19 cellular contexts compared by ENCODE assay signal in the genomic region with DNA sequence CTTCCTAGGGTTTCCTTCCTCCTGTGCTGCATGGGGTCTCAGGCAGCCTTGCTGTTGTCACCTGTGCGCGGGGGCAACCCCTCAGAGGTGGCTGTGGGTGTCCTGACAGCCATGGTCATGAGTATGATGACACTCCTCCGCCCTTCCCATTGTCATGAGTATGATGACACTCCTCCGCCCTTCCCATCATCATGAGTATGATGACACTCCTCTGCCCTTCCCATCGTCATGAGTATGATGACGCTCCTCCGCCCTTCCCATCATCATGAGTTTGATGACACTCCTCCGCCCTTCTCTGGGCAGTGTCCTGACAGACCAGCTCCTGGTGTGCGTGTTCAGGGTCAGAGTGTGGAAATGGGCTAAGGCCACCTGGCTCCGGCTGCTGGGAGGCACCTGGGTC. TPM values are rescaled to one million over a fixed set of nuclear protein-coding genes. Genes with fewer than 3 reads are reported as not detected.
DNase-seq lines count a peak whose midpoint lies in the region; ATAC-seq, FAIRE-seq and TF ChIP-seq lines count a peak whose summit lies in the region.
"Had no signal": no experiment of that assay in that cellular context is flagged by ENCODE, and none has a peak within 500 bp of the region (broad histone marks: within the 10 kb centered on the region; RNA-seq: fewer than 3 reads in every experiment).

No MANE protein-coding gene starts in this region.

- TF ChIP-seq CTCF in HepG2 (CRISPR knock-in tag; IDR thresholded peaks at IDR 0.05) (no peak), right lobe of liver (IDR thresholded peaks at IDR 0.05) (no peak)

- TF ChIP-seq EP300 in HepG2 (IDR thresholded peaks at IDR 0.05; ENCODE audit: low read depth in 2 of 2, low read length in 2 of 2) = no peak
- TF ChIP-seq EP300 in HepG2 (CRISPR knock-in tag; IDR thresholded peaks at IDR 0.05; ENCODE audit: borderline replicate concordance) = no peak

- no peak overlapping the region for H3K4me2 ChIP-seq in HepG2 (ENCODE audit: low read depth, low read length)
- H3K4me2 ChIP-seq: A549, SK-N-SH had no signal

- ATAC-seq in HepG2 (no peak), right lobe of liver (no peak), T-helper 17 cell (no peak), GM21515 (IDR thresholded peaks at IDR 0.05; ENCODE audit: unreplicated experiment) (no peak)
- no peak for ATAC-seq in stimulated activated effector memory CD8-positive, alpha-beta T cell treated with anti-CD3 and anti-CD28 coated beads, Interleukin-12 subunit alpha, Interleukin-12 subunit beta, amount 100 ng/mL, for 72 hours
- ATAC-seq: A549, Panc1 had no signal

- H3K79me2 ChIP-seq in HepG2 (ENCODE audit: insufficient read depth, low read length) = no peaks in the 10 kb centered on the region

- no peak for TF ChIP-seq RAD21 in HepG2 (CRISPR knock-in tag; IDR thresholded peaks at IDR 0.05)

- intact Hi-C loops in HepG2 (cut with micrococcal nuclease; ENCODE audit: unreplicated experiment) = no loop called here
- intact Hi-C loops in right lobe of liver (cut with DNase I) = no loop called here

- CTCF ChIA-PET in HepG2 (lab: Yijun Ruan, JAX; ENCODE audit: low intra/inter-chr PET ratio, low total read pairs) = no interaction called here

- no peaks in the 10 kb centered on the region for H3K27me3 Mint-ChIP-seq in T-helper 17 cell
- H3K27me3 Mint-ChIP-seq: CD4-positive, CD25-positive, alpha-beta regulatory T cell; IgD-negative memory B cell had no signal

- peaks cover 0 to 1% of the 10 kb centered on the region in 2 experiments; a peak in 1 of 5 replicates for H3K36me3 ChIP-seq in HepG2 (replicated peaks in 1 of 2; ENCODE audit: control insufficient read depth in 1 of 2, insufficient read depth in 2 of 2, low read length in 2 of 2)
- H3K36me3 ChIP-seq in right lobe of liver = no peaks in the 10 kb centered on the region

- no peak overlapping the region for H3K9ac ChIP-seq in HepG2 (ENCODE audit: insufficient read depth, low read depth, low read length)
- H3K9ac ChIP-seq: SK-N-SH had no signal

- POLR2A ChIA-PET in HepG2 (lab: Yijun Ruan, JAX) = no interaction called here

- no peak for DNase-seq in HepG2 (ENCODE audit: low spot score)
- DNase-seq in right lobe of liver = no peak
- DNase-seq in T-helper 17 cell = no peak
- DNase-seq in epithelial cell of prostate (ENCODE audit: low read depth, low spot score) = no peak
- DNase-seq in stimulated activated effector memory CD8-positive, alpha-beta T cell treated with anti-CD3 and anti-CD28 coated beads, Interleukin-12 subunit alpha, Interleukin-12 subunit beta, amount 100 ng/mL, for 72 hours (ENCODE audit: low spot score in 2 of 2) = no peak
- DNase-seq in activated CD4-positive, alpha-beta T cell treated with anti-CD3 and anti-CD28 coated beads for 1 hour = no peak
- no peak for DNase-seq in central memory CD4-positive, alpha-beta T cell
- DNase-seq: CD4-positive, CD25-positive, alpha-beta regulatory T cell; EL; H7; NCI-H1417; NCI-H187 treated with DMSO at 0.1 percent for 48 hours; NCI-H446 treated with DMSO at 0.1 percent for 48 hours; SHP77; SK-N-SH had no signal

- H3K27ac Mint-ChIP-seq in T-helper 17 cell = no peak overlapping the region
- H3K27ac Mint-ChIP-seq in stimulated activated effector memory CD8-positive, alpha-beta T cell treated with anti-CD3 and anti-CD28 coated beads, Interleukin-12 subunit alpha, Interleukin-12 subunit beta, amount 100 ng/mL, for 72 hours = peak overlapping the region; percentile 72
- H3K27ac Mint-ChIP-seq: IgD-negative memory B cell had no signal

- H3K27ac ChIP-seq in HepG2 (ENCODE audit: extremely low read length, insufficient read depth, low read length) = no peak overlapping the region
- H3K27ac ChIP-seq in right lobe of liver = no peak overlapping the region
- peak overlapping the region; percentile 22 for H3K27ac ChIP-seq in epithelial cell of prostate
- H3K27ac ChIP-seq: A549 had no signal

- no TSS peak for BruUV-seq in HepG2 (replicated peaks; lab: Mats Ljungman, UMichigan)

- no peak for FAIRE-seq in HepG2 (lab: Jason Lieb, UNC)
- FAIRE-seq: A549 had no signal

- no peak for TF ChIP-seq POLR2A in HepG2 (IDR thresholded peaks at IDR 0.05; ENCODE audit: insufficient read depth in 1 of 2, low read depth in 2 of 2, low read length in 2 of 2)
- TF ChIP-seq POLR2A in right lobe of liver (IDR thresholded peaks at IDR 0.05) = no peak

- no peaks in the 10 kb centered on the region for H3K27me3 ChIP-seq in HepG2 (ENCODE audit: control insufficient read depth in 1 of 2, insufficient read depth in 2 of 2, low read length in 2 of 2)
- no peaks in the 10 kb centered on the region for H3K27me3 ChIP-seq in right lobe of liver

- H2AFZ ChIP-seq in HepG2 (ENCODE audit: low read length) = no peak overlapping the region

- H3K9me3 ChIP-seq in HepG2 (ENCODE audit: low read length) (peaks cover 17% of the 10 kb centered on the region), right lobe of liver (no peaks in the 10 kb centered on the region), T-helper 17 cell (ENCODE audit: control insufficient read depth, low read length, poor library complexity, severe bottlenecking) (no peaks in the 10 kb centered on the region)
- H3K9me3 ChIP-seq: SK-N-SH had no signal

- no peaks in the 10 kb centered on the region for H3K9me3 Mint-ChIP-seq in stimulated activated effector memory CD8-positive, alpha-beta T cell treated with anti-CD3 and anti-CD28 coated beads, Interleukin-12 subunit alpha, Interleukin-12 subunit beta, amount 100 ng/mL, for 72 hours
- H3K9me3 Mint-ChIP-seq: IgD-negative memory B cell had no signal

- H3K4me1 ChIP-seq in HepG2 (ENCODE audit: insufficient read depth, low read length) (no peaks in the 10 kb centered on the region), right lobe of liver (no peaks in the 10 kb centered on the region)

- H4K20me1 ChIP-seq in HepG2 (ENCODE audit: insufficient read depth, low read length) = no peaks in the 10 kb centered on the region

- peak overlapping the region; percentile 52 for H3K4me3 Mint-ChIP-seq in T-helper 17 cell
- no peak overlapping the region for H3K4me3 Mint-ChIP-seq in stimulated activated effector memory CD8-positive, alpha-beta T cell treated with anti-CD3 and anti-CD28 coated beads, Interleukin-12 subunit alpha, Interleukin-12 subunit beta, amount 100 ng/mL, for 72 hours
- H3K4me3 Mint-ChIP-seq: CD4-positive, CD25-positive, alpha-beta regulatory T cell; IgD-negative memory B cell had no signal

- in situ Hi-C loops in HepG2 (cut with HindIII; ENCODE audit: extremely low pct_ligation_motif_present, low pct_unique_long_range_greater_than_20kb) = no loop called here

- H3K4me3 ChIP-seq in HepG2 (replicated peaks in 1 of 3; ENCODE audit: insufficient read depth in 1 of 3, low read depth in 2 of 3, low read length in 3 of 3) = no peak overlapping the region
- no peak overlapping the region for H3K4me3 ChIP-seq in right lobe of liver
- H3K4me3 ChIP-seq: A549 had no signal

- WGBS in HepG2 (ENCODE audit: low lambda C conversion rate) = 98% methylated on average over 9 of the region's 10 CpGs
- 85% methylated on average over 5 of the region's 10 CpGs for WGBS in right lobe of liver (ENCODE audit: insufficient coverage, low coverage, low lambda C conversion rate, missing lambda C conversion rate)

- H3K36me3 Mint-ChIP-seq in T-helper 17 cell (ENCODE audit: low read depth) = peaks cover 2% of the 10 kb centered on the region
- H3K36me3 Mint-ChIP-seq in stimulated activated effector memory CD8-positive, alpha-beta T cell treated with anti-CD3 and anti-CD28 coated beads, Interleukin-12 subunit alpha, Interleukin-12 subunit beta, amount 100 ng/mL, for 72 hours = peaks cover 5% of the 10 kb centered on the region
- H3K36me3 Mint-ChIP-seq: CD4-positive, CD25-positive, alpha-beta regulatory T cell had no signal

- H3K4me1 Mint-ChIP-seq in T-helper 17 cell = peaks cover 8% of the 10 kb centered on the region
- H3K4me1 Mint-ChIP-seq in stimulated activated effector memory CD8-positive, alpha-beta T cell treated with anti-CD3 and anti-CD28 coated beads, Interleukin-12 subunit alpha, Interleukin-12 subunit beta, amount 100 ng/mL, for 72 hours = peaks cover 15% of the 10 kb centered on the region
- H3K4me1 Mint-ChIP-seq: IgD-negative memory B cell had no signal

RNA-seq across cellular contexts. Expression of a gene that starts 39.9 kb away (rescaled TPM):
- total RNA-seq in HepG2 (2016; rRNA removed; fragmentation: Illumina TruSeq; extraction: Trizol) = 3.7 and 7.9 TPM in 2 replicates
- total RNA-seq in HepG2 (2016; cell fraction: cytosol; rRNA removed; fragmentation: Illumina TruSeq; extraction: Trizol; ENCODE audit: low read depth) = 2.7 and 3.6 TPM in 2 replicates
- 5.4 and 6.9 TPM in 2 replicates for total RNA-seq in HepG2 (2016; cell fraction: insoluble cytoplasmic fraction; rRNA removed; fragmentation: Illumina TruSeq; extraction: Trizol)
- total RNA-seq in HepG2 (2016; cell fraction: membrane; rRNA removed; fragmentation: Illumina TruSeq; extraction: Trizol) = 7.0 and 9.3 TPM in 2 replicates
- 10.9 and 11.0 TPM in 2 replicates for total RNA-seq in HepG2 (2016; cell fraction: nucleus; rRNA removed; fragmentation: Illumina TruSeq; extraction: Trizol)
- 3.6 and 4.9 TPM in 2 replicates for polyA plus RNA-seq in HepG2 (2011; rRNA removed)
- 3.0 and 6.0 TPM in 2 replicates for polyA plus RNA-seq in HepG2 (2011; cell fraction: cytosol; rRNA removed)
- 50.9 and 76.3 TPM in 2 replicates for polyA plus RNA-seq in HepG2 (2011; cell fraction: nucleus; rRNA removed)
- polyA plus RNA-seq in HepG2 (2012) = 25.5 and 31.0 TPM in 2 replicates
- polyA plus RNA-seq in HepG2 (2016; cell fraction: cytosol; fragmentation: Illumina TruSeq; extraction: Trizol; ENCODE audit: low read depth) = 5.9 and 6.4 TPM in 2 replicates
- 20.0 and 28.2 TPM in 2 replicates for polyA plus RNA-seq in HepG2 (2016; cell fraction: insoluble cytoplasmic fraction; fragmentation: Illumina TruSeq; extraction: Trizol; ENCODE audit: low read depth)
- 20.5 and 23.8 TPM in 2 replicates for polyA plus RNA-seq in HepG2 (2016; cell fraction: membrane; fragmentation: Illumina TruSeq; extraction: Trizol; ENCODE audit: low read depth)
- polyA plus RNA-seq in HepG2 (2016; cell fraction: nucleus; fragmentation: Illumina TruSeq; extraction: Trizol; ENCODE audit: insufficient read depth, low read depth) = 64.1 and 69.3 TPM in 2 replicates
- 3.8 and 7.6 TPM in 2 replicates for polyA minus RNA-seq in HepG2 (2011; rRNA and poly(A)+ RNA removed; ENCODE audit: low replicate concordance)
- 17.3 and 28.7 TPM in 2 replicates for polyA minus RNA-seq in HepG2 (2011; cell fraction: cytosol; rRNA and poly(A)+ RNA removed)
- polyA minus RNA-seq in HepG2 (2011; cell fraction: nucleus; rRNA and poly(A)+ RNA removed) = 8.5 and 11.2 TPM in 2 replicates
- total RNA-seq in right lobe of liver = 10 to 100 TPM; 16.2 to 27.6 (median 23.3) TPM
- total RNA-seq in T-helper 17 cell = 10 to 100 TPM; 79.3 to 86.3 TPM
